In the genomic region with DNA sequence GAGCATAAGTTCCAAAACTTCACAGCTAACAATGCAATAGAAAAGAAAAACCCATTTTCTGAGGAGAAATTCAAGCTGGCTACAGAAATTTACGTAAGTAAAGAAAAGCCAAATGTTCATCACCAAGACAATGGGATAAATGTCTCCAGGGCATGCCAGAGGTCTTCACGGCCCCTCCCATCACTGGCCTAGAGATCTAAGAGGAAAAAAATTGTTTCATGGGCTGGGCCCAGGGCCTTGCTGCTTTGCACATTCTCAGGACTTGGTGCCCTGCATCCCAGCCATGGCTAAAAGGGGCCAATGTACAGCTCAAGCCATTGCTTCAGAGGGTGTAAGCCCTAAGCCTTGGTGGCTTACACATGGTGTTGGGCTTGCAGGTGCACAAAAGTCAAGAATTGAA, we compare ENCODE assay signal across 26 cellular contexts.
"Had no signal": no experiment of that assay in that cellular context is flagged by ENCODE, and none has a peak within 500 bp of the region (broad histone marks: within the 10 kb centered on the region; RNA-seq: fewer than 3 reads in every experiment).

No MANE protein-coding gene starts in this region.

- ATAC-seq: psoas muscle; right cardiac atrium; right lobe of liver; stimulated activated effector memory CD8-positive, alpha-beta T cell treated with anti-CD3 and anti-CD28 coated beads, Interleukin-12 subunit alpha, Interleukin-12 subunit beta, amount 100 ng/mL, for 72 hours; stimulated activated naive B cell treated with anti-CD40 and anti-IgM and Interleukin-4, amounts not matched to agents 10 μg/mL and 1 μg/mL and 100 μg/mL, for 72 hours had no signal

- H3K9ac ChIP-seq: neural progenitor cell, parathyroid adenoma had no signal

- H3K27me3 ChIP-seq: neural progenitor cell, ovary, right lobe of liver, sigmoid colon, stomach, thyroid gland, tibial nerve, upper lobe of left lung, vagina had no signal

- H3K4me1 ChIP-seq: neural progenitor cell, parathyroid adenoma, psoas muscle, right lobe of liver, sigmoid colon, stomach, thyroid gland, tibial nerve, upper lobe of left lung, vagina had no signal

- H3K9me3 Mint-ChIP-seq: nephron had no signal

- DNase-seq: occipital lobe; ovary; psoas muscle; right cardiac atrium; right lobe of liver; sigmoid colon; small intestine; stimulated activated CD4-positive, alpha-beta T cell treated with anti-CD3 and anti-CD28 coated beads, Interleukin-15, amount 100 ng/mL, for 24 hours; stimulated activated CD4-positive, alpha-beta T cell treated with anti-CD3 and anti-CD28 coated beads, Interleukin-2, amount 100 ng/mL, for 24 hours; stimulated activated CD4-positive, alpha-beta T cell treated with anti-CD3 and anti-CD28 coated beads, Interleukin-2, amount 100 ng/mL, for 48 hours; stimulated activated CD4-positive, alpha-beta T cell treated with anti-CD3 and anti-CD28 coated beads, Interleukin-4, amount 100 ng/mL, for 24 hours; stimulated activated naive B cell treated with anti-CD40 and anti-IgM and Interleukin-4, amounts not matched to agents 10 μg/mL and 1 μg/mL and 100 μg/mL, for 72 hours; stimulated activated naive CD4-positive, alpha-beta T cell treated with Interleukin-2 at 50 U/mL for 16 hours; stomach; thyroid gland; trophoblast cell; upper lobe of left lung had no signal

- H3K9me3 ChIP-seq: ovary, psoas muscle, right lobe of liver, sigmoid colon, thoracic aorta, thyroid gland, tibial nerve, upper lobe of left lung, vagina had no signal

- H3K4me2 ChIP-seq: neural progenitor cell had no signal

- H3K79me2 ChIP-seq: parathyroid adenoma had no signal

- H3K4me3 Mint-ChIP-seq: nephron; neural progenitor cell; stimulated activated effector memory CD8-positive, alpha-beta T cell treated with anti-CD3 and anti-CD28 coated beads, Interleukin-12 subunit alpha, Interleukin-12 subunit beta, amount 100 ng/mL, for 72 hours; stimulated activated naive B cell treated with anti-CD40 and anti-IgM and Interleukin-4, amounts not matched to agents 10 μg/mL and 1 μg/mL and 100 μg/mL, for 72 hours; stimulated activated naive CD8-positive, alpha-beta T cell treated with anti-CD3 and anti-CD28 coated beads, Interleukin-15, Interleukin-2, amounts not matched to agents 100 ng/mL and 50 ng/mL, for 24 hours had no signal

- H3K4me3 ChIP-seq: neural progenitor cell, ovary, psoas muscle, right lobe of liver, sigmoid colon, stomach, thoracic aorta, thyroid gland, tibial nerve, upper lobe of left lung, vagina had no signal

- H3K27me3 Mint-ChIP-seq: progenitor cell of endocrine pancreas; stimulated activated naive B cell treated with anti-CD40 and anti-IgM and Interleukin-4, amounts not matched to agents 10 μg/mL and 1 μg/mL and 100 μg/mL, for 72 hours; stimulated activated naive CD8-positive, alpha-beta T cell treated with anti-CD3 and anti-CD28 coated beads, Interleukin-15, Interleukin-2, amounts not matched to agents 100 ng/mL and 50 ng/mL, for 24 hours had no signal

- H3K36me3 Mint-ChIP-seq: neural progenitor cell; stimulated activated effector memory CD8-positive, alpha-beta T cell treated with anti-CD3 and anti-CD28 coated beads, Interleukin-12 subunit alpha, Interleukin-12 subunit beta, amount 100 ng/mL, for 72 hours; stimulated activated naive B cell treated with anti-CD40 and anti-IgM and Interleukin-4, amounts not matched to agents 10 μg/mL and 1 μg/mL and 100 μg/mL, for 72 hours had no signal

- H3K27ac Mint-ChIP-seq: nephron; neural progenitor cell; progenitor cell of endocrine pancreas; stimulated activated effector memory CD8-positive, alpha-beta T cell treated with anti-CD3 and anti-CD28 coated beads, Interleukin-12 subunit alpha, Interleukin-12 subunit beta, amount 100 ng/mL, for 72 hours; stimulated activated naive B cell treated with anti-CD40 and anti-IgM and Interleukin-4, amounts not matched to agents 10 μg/mL and 1 μg/mL and 100 μg/mL, for 72 hours; stimulated activated naive CD8-positive, alpha-beta T cell treated with anti-CD3 and anti-CD28 coated beads, Interleukin-15, Interleukin-2, amounts not matched to agents 100 ng/mL and 50 ng/mL, for 24 hours had no signal

- H3K36me3 ChIP-seq: neural progenitor cell, ovary, right lobe of liver, sigmoid colon, stomach, thoracic aorta, thyroid gland, tibial nerve, upper lobe of left lung, vagina had no signal

- H3K27ac ChIP-seq: neural progenitor cell, ovary, parathyroid adenoma, psoas muscle, right lobe of liver, sigmoid colon, stomach, thoracic aorta, thyroid gland, tibial nerve, upper lobe of left lung, vagina had no signal

- H3K4me1 Mint-ChIP-seq: nephron; neural progenitor cell; stimulated activated effector memory CD8-positive, alpha-beta T cell treated with anti-CD3 and anti-CD28 coated beads, Interleukin-12 subunit alpha, Interleukin-12 subunit beta, amount 100 ng/mL, for 72 hours; stimulated activated naive B cell treated with anti-CD40 and anti-IgM and Interleukin-4, amounts not matched to agents 10 μg/mL and 1 μg/mL and 100 μg/mL, for 72 hours had no signal

- H2AFZ ChIP-seq: neural progenitor cell, parathyroid adenoma had no signal
